In the genomic region with DNA sequence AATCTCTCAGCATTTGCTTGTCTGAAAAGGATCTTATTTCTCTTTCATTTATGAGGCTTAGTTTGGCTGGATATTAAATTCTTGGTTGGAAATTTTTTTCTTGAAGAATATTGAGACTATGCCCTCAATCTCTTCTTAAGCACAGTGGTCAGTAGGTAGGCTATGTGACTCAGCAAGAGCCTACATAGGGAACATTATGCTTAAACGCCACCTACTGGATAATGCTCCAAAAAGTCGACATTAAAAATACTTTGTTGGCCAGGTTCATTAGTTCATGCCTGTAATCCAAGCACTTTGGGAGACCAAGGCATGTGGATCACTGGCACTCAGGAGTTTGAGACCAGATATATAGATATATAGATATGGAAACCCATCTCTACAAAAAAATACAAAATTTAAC, we compare ENCODE assay signal across 1 cellular context.
TF ChIP-seq lines count a peak whose summit lies in the region.

No MANE protein-coding gene starts in this region.

TF ChIP-seq in HepG2, 621 proteins besides CTCF, POLR2A, EP300 and RAD21 (continued from another document):
- TF ChIP-seq PREB (CRISPR knock-in tag; IDR thresholded peaks at IDR 0.05) = no peak
